Comparison of ENCODE assay signal across 10 cellular contexts in the genomic region with DNA sequence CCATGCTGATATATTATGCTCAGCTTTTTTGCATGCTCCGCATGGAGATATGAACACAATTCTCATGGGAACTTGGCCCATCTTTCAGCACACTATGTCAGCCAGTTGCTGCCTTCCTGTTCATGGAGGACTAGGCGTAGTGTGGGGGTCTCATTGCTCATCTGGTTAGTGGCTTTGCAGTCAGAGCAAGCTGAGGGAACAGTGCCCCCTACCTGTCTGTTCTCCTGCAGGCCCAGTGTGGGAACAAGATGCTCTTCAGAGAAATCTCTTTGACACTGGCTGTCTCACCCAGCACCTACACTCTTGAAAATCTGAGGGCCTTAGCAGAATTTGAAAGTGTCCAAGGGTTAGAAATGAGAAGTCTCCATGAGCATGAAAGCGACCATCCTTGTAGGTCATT. TPM values are rescaled to one million over a fixed set of nuclear protein-coding genes. Genes with fewer than 3 reads are reported as not detected.
DNase-seq lines count a peak whose midpoint lies in the region; ATAC-seq, FAIRE-seq and TF ChIP-seq lines count a peak whose summit lies in the region.
"Had no signal": no experiment of that assay in that cellular context is flagged by ENCODE, and none has a peak within 500 bp of the region (broad histone marks: within the 10 kb centered on the region; RNA-seq: fewer than 3 reads in every experiment).

No MANE protein-coding gene starts in this region.

- H3K4me2 ChIP-seq in HCT116 (ENCODE audit: low read length) (no peak overlapping the region), endothelial cell of umbilical vein (ENCODE audit: insufficient read depth, low read length) (no peak overlapping the region)

- no peaks in the 10 kb centered on the region for H3K9me1 ChIP-seq in endothelial cell of umbilical vein (replicated peaks; ENCODE audit: control insufficient read depth, extremely low read depth, insufficient read depth, low read length)

- H4K20me1 ChIP-seq in HCT116 (ENCODE audit: insufficient read depth): no peaks in the 10 kb centered on the region
- no peaks in the 10 kb centered on the region for H4K20me1 ChIP-seq in endothelial cell of umbilical vein (replicated peaks; ENCODE audit: control insufficient read depth, extremely low read depth, insufficient read depth, low read length)
- H4K20me1 ChIP-seq: BLaER1 treated with 17β-estradiol and CSF1 and Interleukin-3, amounts not matched to agents 10 nM and 100 nM had no signal

- no TSS peak for BruUV-seq in HCT116 (replicated peaks; lab: Mats Ljungman, UMichigan)
- no TSS peak for BruUV-seq in endothelial cell of umbilical vein (replicated peaks; lab: Mats Ljungman, UMichigan)

- H3K9me2 ChIP-seq in HCT116 (ENCODE audit: insufficient read depth): no peaks in the 10 kb centered on the region

- dilution Hi-C loops in endothelial cell of umbilical vein (cut with MboI; ENCODE audit: extremely low pct_ligation_motif_present, low sequenced_read_pairs): no loop called here

- no peak overlapping the region for H3K4me3 ChIP-seq in HCT116 (replicated peaks in 1 of 2; ENCODE audit: low read depth in 1 of 2, low read length in 2 of 2)
- no peak overlapping the region for H3K4me3 ChIP-seq in endothelial cell of umbilical vein (replicated peaks in 1 of 3; ENCODE audit: insufficient read depth in 1 of 3, low read depth in 1 of 3, low read length in 3 of 3)
- no peak overlapping the region for H3K4me3 ChIP-seq in psoas muscle
- H3K4me3 ChIP-seq: BLaER1 treated with 17β-estradiol and CSF1 and Interleukin-3, amounts not matched to agents 10 nM and 100 nM had no signal

- CTCF ChIA-PET in HCT116 (lab: Charles Lee): interaction anchor here (0.8 to 2.3 kb wide), 5 partner anchors 17 to 396 kb away, joined by 4 to 15 read pairs (median 5); partner anchors contain the start of gene ACYP2
- CTCF ChIA-PET in endothelial cell of umbilical vein (lab: Charles Lee): interaction anchor here (0.6 to 5.5 kb wide), 22 partner anchors 9 to 399 kb away, joined by 3 to 50 read pairs (median 6); a partner anchor contains a TSS

- POLR2A ChIA-PET in HCT116 (lab: Charles Lee) (no interaction called here), endothelial cell of umbilical vein (lab: Charles Lee) (no interaction called here)

- H3K27me3 ChIP-seq in HCT116 (ENCODE audit: insufficient read depth, low read length) (no peaks in the 10 kb centered on the region), endothelial cell of umbilical vein (ENCODE audit: control insufficient read depth in 2 of 2, insufficient read depth in 2 of 2, low read length in 2 of 2) (no peaks in the 10 kb centered on the region), psoas muscle (ENCODE audit: insufficient read depth in 3 of 3, low read length in 2 of 3) (no peaks in the 10 kb centered on the region)
- H3K27me3 ChIP-seq: BLaER1 treated with 17β-estradiol and CSF1 and Interleukin-3, amounts not matched to agents 10 nM and 100 nM; neutrophil had no signal

- ATAC-seq in HCT116 (peak; percentile 82), SK-N-SH treated with all-trans-retinoic acid at 6 μM for 48 hours (peak; percentile 88), psoas muscle (peak; percentile 42 to 72 (median 50)), HG03571 (IDR thresholded peaks at IDR 0.05; ENCODE audit: unreplicated experiment) (no peak)

- no peaks in the 10 kb centered on the region for H3K36me3 ChIP-seq in HCT116 (ENCODE audit: control insufficient read depth in 1 of 2, insufficient read depth in 2 of 2, low read length in 2 of 2)
- H3K36me3 ChIP-seq in endothelial cell of umbilical vein (ENCODE audit: control insufficient read depth in 2 of 2, extremely low read depth in 1 of 2, insufficient read depth in 2 of 2, low read length in 2 of 2): no peaks in the 10 kb centered on the region
- no peaks in the 10 kb centered on the region for H3K36me3 ChIP-seq in psoas muscle (ENCODE audit: insufficient read depth in 1 of 2, low read depth in 1 of 2)
- H3K36me3 ChIP-seq: BLaER1 treated with 17β-estradiol and CSF1 and Interleukin-3, amounts not matched to agents 10 nM and 100 nM; neutrophil had no signal

- H3K9ac ChIP-seq in HCT116 (ENCODE audit: low read length) (no peak overlapping the region), endothelial cell of umbilical vein (replicated peaks; ENCODE audit: extremely low read depth, insufficient read depth, low read length) (no peak overlapping the region)
- H3K9ac ChIP-seq: BLaER1 treated with 17β-estradiol and CSF1 and Interleukin-3, amounts not matched to agents 10 nM and 100 nM had no signal

- intact Hi-C loops in HCT116 (cut with micrococcal nuclease) (loop anchor here (1.0 to 5.0 kb wide), 4 partner anchors 161 to 396 kb away; no protein-coding TSS in a partner anchor), endothelial cell of umbilical vein (cut with micrococcal nuclease) (loop anchor here (1.0 to 2.0 kb wide), 4 partner anchors 47 to 396 kb away; partner anchors contain the start of genes ACYP2 and SPTBN1), psoas muscle (cut with DNase I) (no loop called here)

- TF ChIP-seq CTCF in HCT116 (IDR thresholded peaks at IDR 0.05 in 2 of 3, conservative IDR thresholded peaks at IDR 0.05 in 1 of 3; ENCODE audit: borderline replicate concordance in 1 of 3, insufficient read depth in 1 of 3, low read depth in 2 of 3, low read length in 2 of 3): peak; percentile 67 to 83 (median 75)
- peak; percentile 71 to 80 for TF ChIP-seq CTCF in endothelial cell of umbilical vein (IDR thresholded peaks at IDR 0.05; ENCODE audit: extremely low read depth in 1 of 2, insufficient read depth in 1 of 2, low read depth in 1 of 2, low read length in 2 of 2)
- peak; percentile 40 for TF ChIP-seq CTCF in psoas muscle (IDR thresholded peaks at IDR 0.05)

- H3K4me1 ChIP-seq in HCT116 (ENCODE audit: control insufficient read depth in 1 of 2, insufficient read depth in 2 of 2, low read length in 2 of 2) (no peaks in the 10 kb centered on the region), endothelial cell of umbilical vein (ENCODE audit: control insufficient read depth, extremely low read depth, insufficient read depth, low read length) (peaks cover 4% of the 10 kb centered on the region), psoas muscle (peaks cover 55% of the 10 kb centered on the region)

- TF ChIP-seq POLR2A in HCT116 (IDR thresholded peaks at IDR 0.05; ENCODE audit: borderline replicate concordance, extremely low read depth, insufficient read depth, insufficient read length) (no peak), endothelial cell of umbilical vein (IDR thresholded peaks at IDR 0.05; ENCODE audit: low read depth, low read length) (no peak)

- peak; percentile 24 for DNase-seq in NCI-H1092 treated with DMSO at 0.1 percent for 48 hours (lab: John Stamatoyannopoulos, UW)
- DNase-seq in NCI-H1092 (lab: John Stamatoyannopoulos, UW): no peak
- DNase-seq in HCT116 (ENCODE audit: low read depth, low spot score): no peak
- peak; percentile 66 for DNase-seq in endothelial cell of umbilical vein (ENCODE audit: low read depth, low spot score)
- no peak for DNase-seq in psoas muscle
- no peak for DNase-seq in GM03348 (ENCODE audit: low spot score)

- no peak overlapping the region for H2AFZ ChIP-seq in HCT116 (ENCODE audit: low read depth, low read length, poor library complexity, severe bottlenecking)
- H2AFZ ChIP-seq in endothelial cell of umbilical vein (ENCODE audit: low read depth, low read length): no peak overlapping the region

- no peak overlapping the region for H3K27ac ChIP-seq in HCT116 (ENCODE audit: low read depth, low read length)
- no peak overlapping the region for H3K27ac ChIP-seq in endothelial cell of umbilical vein (ENCODE audit: insufficient read depth, low read depth, low read length)
- H3K27ac ChIP-seq in psoas muscle: no peak overlapping the region
- H3K27ac ChIP-seq: BLaER1 treated with 17β-estradiol and CSF1 and Interleukin-3, amounts not matched to agents 10 nM and 100 nM; neutrophil had no signal

- H3K79me2 ChIP-seq in HCT116 (ENCODE audit: insufficient read depth, low read length) (no peaks in the 10 kb centered on the region), endothelial cell of umbilical vein (ENCODE audit: control insufficient read depth, insufficient read depth, low read length) (peaks cover 6% of the 10 kb centered on the region)

- FAIRE-seq in endothelial cell of umbilical vein (lab: Jason Lieb, UNC): peak; percentile 93

- no peaks in the 10 kb centered on the region for H3K9me3 ChIP-seq in HCT116 (ENCODE audit: control insufficient read depth in 1 of 2, insufficient read depth in 1 of 2, low read depth in 1 of 2, low read length in 2 of 2)
- no peaks in the 10 kb centered on the region for H3K9me3 ChIP-seq in endothelial cell of umbilical vein (replicated peaks; ENCODE audit: control insufficient read depth, insufficient read depth, low read length)
- no peaks in the 10 kb centered on the region for H3K9me3 ChIP-seq in psoas muscle
- H3K9me3 ChIP-seq: neutrophil had no signal

- RAD21 ChIA-PET in HCT116 (lab: Charles Lee; ENCODE audit: low non-redundant PET in 1 of 2, low total read pairs in 2 of 2, uncharacterized antibody in 2 of 2, unreplicated experiment in 2 of 2): no interaction called here

- peak; percentile 86 for TF ChIP-seq RAD21 in HCT116 (IDR thresholded peaks at IDR 0.05; ENCODE audit: low read depth)

- WGBS in psoas muscle, 3 donors: 61 to 71% (median 62%) methylated on average over 3 of the region's 3 CpGs

TF ChIP-seq in HCT116, 20 proteins besides CTCF, POLR2A, EP300 and RAD21 (continues in another document):
- no peak for TF ChIP-seq ELF1 (IDR thresholded peaks at IDR 0.05; ENCODE audit: borderline replicate concordance, low read depth)

TF ChIP-seq in SK-N-SH treated with all-trans-retinoic acid at 6 μM for 48 hours, 23 proteins besides CTCF, POLR2A, EP300 and RAD21:
- TF ChIP-seq TCF4 (CRISPR knock-in tag; IDR thresholded peaks at IDR 0.05; ENCODE audit: borderline replicate concordance): no peak
- no peak for TF ChIP-seq OSR1 (CRISPR knock-in tag; IDR thresholded peaks at IDR 0.05)
- TF ChIP-seq ZNF70 (CRISPR knock-in tag; IDR thresholded peaks at IDR 0.05): no peak
TF ChIP-seq in SK-N-SH treated with all-trans-retinoic acid at 6 μM for 48 hours: peak in this region for 0.

TF ChIP-seq in endothelial cell of umbilical vein, 7 proteins besides CTCF, POLR2A, EP300 and RAD21 (continues in another document):
- no peak for TF ChIP-seq MYC (IDR thresholded peaks at IDR 0.05; ENCODE audit: low read depth, low read length)
- no peak for TF ChIP-seq EZH2 (IDR thresholded peaks at IDR 0.05; ENCODE audit: borderline replicate concordance, low read depth, low read length, severe bottlenecking)

RNA-seq across cellular contexts. Expression of gene SPTBN1, which starts 47.1 kb away (rescaled TPM):
- total RNA-seq in HCT116 (2021; ENCODE audit: unreplicated experiment) (84.4 TPM), endothelial cell of umbilical vein (320 and 328 TPM in 2 replicates), psoas muscle (100 to 1,000 TPM in 1 of 4 donors, 10 to 100 TPM in 3; 87.8 to 180 (median 96.2) TPM)
- polyA plus RNA-seq in HCT116 (2012): 36.1 and 41.4 TPM in 2 replicates
- polyA plus RNA-seq in endothelial cell of umbilical vein (49.1 and 63.3 TPM in 2 replicates), psoas muscle (10 to 100 TPM; 22.9 to 56.1 (median 32.9) TPM)
- polyA plus RNA-seq in endothelial cell of umbilical vein (2011; cell fraction: cytosol; rRNA removed): 38.1 and 40.3 TPM in 2 replicates
- 600 and 687 TPM in 2 replicates for polyA plus RNA-seq in endothelial cell of umbilical vein (2011; cell fraction: nucleus; rRNA removed)
- polyA plus RNA-seq in endothelial cell of umbilical vein (2012): 196 and 207 TPM in 2 replicates
- polyA minus RNA-seq in endothelial cell of umbilical vein: 232 and 261 TPM in 2 replicates
- polyA minus RNA-seq in endothelial cell of umbilical vein (2011; cell fraction: cytosol; rRNA and poly(A)+ RNA removed): 23.1 TPM
- 636 and 685 TPM in 2 replicates for polyA minus RNA-seq in endothelial cell of umbilical vein (2011; cell fraction: nucleus; rRNA and poly(A)+ RNA removed)

Comparison
In these comparisons a context has a peak if more than half of its experiments do, and no peak if none do; other contexts are left out.
1. DNase-seq: peak in NCI-H1092 treated with DMSO at 0.1 percent for 48 hours (single experiment) and endothelial cell of umbilical vein (single experiment); none in NCI-H1092 (single experiment), HCT116 (single experiment), psoas muscle (0 of 2) and GM03348 (single experiment).
2. intact Hi-C loops: an anchor here in HCT116 (1.0 to 5.0 kb wide) and endothelial cell of umbilical vein (1.0 to 2.0 kb wide); none called in psoas muscle.
3. Peak in every context shown above with its lines, with median percentiles within 50 percentile points of each other: CTCF ChIP-seq.